In the genomic region with DNA sequence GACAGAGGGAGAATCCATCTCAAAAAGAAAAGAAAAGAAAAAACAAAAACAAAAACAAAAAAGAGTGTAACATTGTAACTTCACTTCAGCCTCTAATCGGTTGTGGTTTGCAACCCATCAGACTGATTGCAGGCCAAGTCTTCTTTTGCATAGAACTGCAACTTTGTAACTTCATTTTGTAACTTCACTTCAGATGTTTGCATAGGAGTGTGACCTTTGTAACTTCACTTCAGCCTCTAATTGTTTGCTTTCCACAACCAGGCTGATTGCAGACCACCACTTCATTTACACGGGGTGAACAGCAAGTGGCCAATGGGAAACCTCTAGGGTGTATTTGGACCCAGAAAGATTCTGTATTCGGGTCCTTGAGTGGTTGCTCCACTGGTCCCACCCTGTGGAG, we compare ENCODE assay signal across 2 cellular contexts.
TF ChIP-seq lines count a peak whose summit lies in the region.

No MANE protein-coding gene starts in this region.

TF ChIP-seq in WTC11, 78 proteins besides CTCF, POLR2A, EP300 and RAD21:
- TF ChIP-seq, protein P1, sequence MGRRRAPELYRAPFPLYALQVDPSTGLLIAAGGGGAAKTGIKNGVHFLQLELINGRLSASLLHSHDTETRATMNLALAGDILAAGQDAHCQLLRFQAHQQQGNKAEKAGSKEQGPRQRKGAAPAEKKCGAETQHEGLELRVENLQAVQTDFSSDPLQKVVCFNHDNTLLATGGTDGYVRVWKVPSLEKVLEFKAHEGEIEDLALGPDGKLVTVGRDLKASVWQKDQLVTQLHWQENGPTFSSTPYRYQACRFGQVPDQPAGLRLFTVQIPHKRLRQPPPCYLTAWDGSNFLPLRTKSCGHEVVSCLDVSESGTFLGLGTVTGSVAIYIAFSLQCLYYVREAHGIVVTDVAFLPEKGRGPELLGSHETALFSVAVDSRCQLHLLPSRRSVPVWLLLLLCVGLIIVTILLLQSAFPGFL (CRISPR knock-in tag; IDR thresholded peaks at IDR 0.05; ENCODE audit: borderline replicate concordance), result no peak
- peak; percentile 41; the same call in 1 of the 2 replicates for TF ChIP-seq GABPB1 (CRISPR knock-in tag; IDR thresholded peaks at IDR 0.05)

TF ChIP-seq in HepG2, 621 proteins besides CTCF, POLR2A, EP300 and RAD21 (continued from another document and continues in another):
- TF ChIP-seq, protein P2, sequence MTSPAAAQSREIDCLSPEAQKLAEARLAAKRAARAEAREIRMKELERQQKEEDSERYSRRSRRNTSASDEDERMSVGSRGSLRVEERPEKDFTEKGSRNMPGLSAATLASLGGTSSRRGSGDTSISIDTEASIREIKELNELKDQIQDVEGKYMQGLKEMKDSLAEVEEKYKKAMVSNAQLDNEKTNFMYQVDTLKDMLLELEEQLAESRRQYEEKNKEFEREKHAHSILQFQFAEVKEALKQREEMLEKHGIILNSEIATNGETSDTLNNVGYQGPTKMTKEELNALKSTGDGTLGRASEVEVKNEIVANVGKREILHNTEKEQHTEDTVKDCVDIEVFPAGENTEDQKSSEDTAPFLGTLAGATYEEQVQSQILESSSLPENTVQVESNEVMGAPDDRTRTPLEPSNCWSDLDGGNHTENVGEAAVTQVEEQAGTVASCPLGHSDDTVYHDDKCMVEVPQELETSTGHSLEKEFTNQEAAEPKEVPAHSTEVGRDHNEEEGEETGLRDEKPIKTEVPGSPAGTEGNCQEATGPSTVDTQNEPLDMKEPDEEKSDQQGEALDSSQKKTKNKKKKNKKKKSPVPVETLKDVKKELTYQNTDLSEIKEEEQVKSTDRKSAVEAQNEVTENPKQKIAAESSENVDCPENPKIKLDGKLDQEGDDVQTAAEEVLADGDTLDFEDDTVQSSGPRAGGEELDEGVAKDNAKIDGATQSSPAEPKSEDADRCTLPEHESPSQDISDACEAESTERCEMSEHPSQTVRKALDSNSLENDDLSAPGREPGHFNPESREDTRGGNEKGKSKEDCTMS (CRISPR knock-in tag; conservative IDR thresholded peaks at IDR 0.05), result no peak
- TF ChIP-seq ZNF552 (CRISPR knock-in tag; IDR thresholded peaks at IDR 0.05; ENCODE audit: borderline replicate concordance) (no peak), PRMT3 (CRISPR knock-in tag; IDR thresholded peaks at IDR 0.05; ENCODE audit: borderline replicate concordance, low read depth) (no peak), ZSCAN21 (CRISPR knock-in tag; IDR thresholded peaks at IDR 0.05; ENCODE audit: borderline replicate concordance) (no peak), ASH2L (IDR thresholded peaks at IDR 0.05; ENCODE audit: insufficient read length, low read depth, low read length) (no peak), ZNF24 (IDR thresholded peaks at IDR 0.05) (no peak), NCOA2 (CRISPR knock-in tag; IDR thresholded peaks at IDR 0.05) (no peak), ARHGAP35 (CRISPR knock-in tag; IDR thresholded peaks at IDR 0.05; ENCODE audit: borderline replicate concordance) (no peak), DNMT1 (CRISPR knock-in tag; IDR thresholded peaks at IDR 0.05) (no peak), ZNF672 (CRISPR knock-in tag; IDR thresholded peaks at IDR 0.05) (no peak), ZNF761 (CRISPR knock-in tag; conservative IDR thresholded peaks at IDR 0.05) (no peak), ZNF713 (CRISPR knock-in tag; IDR thresholded peaks at IDR 0.05) (no peak), TBX2 (CRISPR knock-in tag; IDR thresholded peaks at IDR 0.05; ENCODE audit: borderline replicate concordance) (peak; percentile 44; the same call in 1 of the 2 replicates), NRL (CRISPR knock-in tag; IDR thresholded peaks at IDR 0.05; ENCODE audit: borderline replicate concordance) (no peak), GTF3A (CRISPR knock-in tag; conservative IDR thresholded peaks at IDR 0.05) (no peak), SP4 (CRISPR knock-in tag; IDR thresholded peaks at IDR 0.05) (no peak), ZSCAN5A (CRISPR knock-in tag; IDR thresholded peaks at IDR 0.05; ENCODE audit: borderline replicate concordance) (0 out of 2 replicates have a peak, but pooled peaks have one; percentile 30), HNF4G (IDR thresholded peaks at IDR 0.05; ENCODE audit: borderline replicate concordance, low read depth, low read length) (peak; percentile 71), HNF4G (CRISPR knock-in tag; IDR thresholded peaks at IDR 0.05; ENCODE audit: borderline replicate concordance, low read depth) (no peak), ZNF432 (CRISPR knock-in tag; IDR thresholded peaks at IDR 0.05; ENCODE audit: borderline replicate concordance) (no peak), DPF2 (CRISPR knock-in tag; IDR thresholded peaks at IDR 0.05; ENCODE audit: borderline replicate concordance, low read depth) (no peak), MTA1 (CRISPR knock-in tag; IDR thresholded peaks at IDR 0.05; ENCODE audit: borderline replicate concordance) (no peak), CHD4 (IDR thresholded peaks at IDR 0.05; ENCODE audit: borderline replicate concordance, low read length) (no peak), E2F5 (CRISPR knock-in tag; conservative IDR thresholded peaks at IDR 0.05) (no peak), RORA (CRISPR knock-in tag; IDR thresholded peaks at IDR 0.05) (no peak), CEBPB (IDR thresholded peaks at IDR 0.05; ENCODE audit: borderline replicate concordance, low read depth, low read length) (peak; percentile 25; the same call in 1 of the 2 replicates), BCL6 (CRISPR knock-in tag; IDR thresholded peaks at IDR 0.05) (no peak), PTBP1 (IDR thresholded peaks at IDR 0.05; ENCODE audit: low read depth, low read length, poor library complexity, severe bottlenecking) (no peak), ZNF34 (CRISPR knock-in tag; IDR thresholded peaks at IDR 0.05; ENCODE audit: borderline replicate concordance) (no peak), POGZ (CRISPR knock-in tag; IDR thresholded peaks at IDR 0.05) (peak; percentile 25; the same call in 1 of the 2 replicates), ATF4 (CRISPR knock-in tag; IDR thresholded peaks at IDR 0.05) (peak in 1 of 2 experiments; percentile 39; a peak in 1 of 4 replicates), POLR2G (IDR thresholded peaks at IDR 0.05; ENCODE audit: low read depth, low read length) (no peak), UBTF (CRISPR knock-in tag; IDR thresholded peaks at IDR 0.05) (no peak), ZMYM4 (CRISPR knock-in tag; IDR thresholded peaks at IDR 0.05) (peak; percentile 59; the same call in 1 of the 2 replicates), HINFP (CRISPR knock-in tag; IDR thresholded peaks at IDR 0.05; ENCODE audit: low read depth) (no peak), SALL1 (CRISPR knock-in tag; IDR thresholded peaks at IDR 0.05) (no peak)
- TF ChIP-seq, protein P3, sequence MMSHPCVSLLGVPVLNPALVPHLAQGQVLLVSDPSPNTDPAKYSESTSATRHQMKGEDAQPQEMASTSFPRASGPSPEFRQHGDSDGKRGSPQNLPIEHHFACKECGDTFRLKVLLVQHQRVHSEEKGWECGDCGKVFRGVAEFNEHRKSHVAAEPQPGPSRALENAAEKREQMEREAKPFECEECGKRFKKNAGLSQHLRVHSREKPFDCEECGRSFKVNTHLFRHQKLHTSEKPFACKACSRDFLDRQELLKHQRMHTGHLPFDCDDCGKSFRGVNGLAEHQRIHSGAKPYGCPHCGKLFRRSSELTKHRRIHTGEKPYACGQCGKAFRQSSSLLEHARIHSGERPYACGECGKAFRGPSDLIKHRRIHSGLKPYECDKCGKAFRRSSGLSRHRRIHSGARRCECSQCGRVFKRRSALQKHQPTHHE (CRISPR knock-in tag; IDR thresholded peaks at IDR 0.05; ENCODE audit: borderline replicate concordance), result no peak
- TF ChIP-seq, protein P4, sequence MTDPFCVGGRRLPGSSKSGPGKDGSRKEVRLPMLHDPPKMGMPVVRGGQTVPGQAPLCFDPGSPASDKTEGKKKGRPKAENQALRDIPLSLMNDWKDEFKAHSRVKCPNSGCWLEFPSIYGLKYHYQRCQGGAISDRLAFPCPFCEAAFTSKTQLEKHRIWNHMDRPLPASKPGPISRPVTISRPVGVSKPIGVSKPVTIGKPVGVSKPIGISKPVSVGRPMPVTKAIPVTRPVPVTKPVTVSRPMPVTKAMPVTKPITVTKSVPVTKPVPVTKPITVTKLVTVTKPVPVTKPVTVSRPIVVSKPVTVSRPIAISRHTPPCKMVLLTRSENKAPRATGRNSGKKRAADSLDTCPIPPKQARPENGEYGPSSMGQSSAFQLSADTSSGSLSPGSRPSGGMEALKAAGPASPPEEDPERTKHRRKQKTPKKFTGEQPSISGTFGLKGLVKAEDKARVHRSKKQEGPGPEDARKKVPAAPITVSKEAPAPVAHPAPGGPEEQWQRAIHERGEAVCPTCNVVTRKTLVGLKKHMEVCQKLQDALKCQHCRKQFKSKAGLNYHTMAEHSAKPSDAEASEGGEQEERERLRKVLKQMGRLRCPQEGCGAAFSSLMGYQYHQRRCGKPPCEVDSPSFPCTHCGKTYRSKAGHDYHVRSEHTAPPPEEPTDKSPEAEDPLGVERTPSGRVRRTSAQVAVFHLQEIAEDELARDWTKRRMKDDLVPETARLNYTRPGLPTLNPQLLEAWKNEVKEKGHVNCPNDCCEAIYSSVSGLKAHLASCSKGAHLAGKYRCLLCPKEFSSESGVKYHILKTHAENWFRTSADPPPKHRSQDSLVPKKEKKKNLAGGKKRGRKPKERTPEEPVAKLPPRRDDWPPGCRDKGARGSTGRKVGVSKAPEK (CRISPR knock-in tag; IDR thresholded peaks at IDR 0.05; ENCODE audit: borderline replicate concordance), result no peak
- TF ChIP-seq, protein P5, sequence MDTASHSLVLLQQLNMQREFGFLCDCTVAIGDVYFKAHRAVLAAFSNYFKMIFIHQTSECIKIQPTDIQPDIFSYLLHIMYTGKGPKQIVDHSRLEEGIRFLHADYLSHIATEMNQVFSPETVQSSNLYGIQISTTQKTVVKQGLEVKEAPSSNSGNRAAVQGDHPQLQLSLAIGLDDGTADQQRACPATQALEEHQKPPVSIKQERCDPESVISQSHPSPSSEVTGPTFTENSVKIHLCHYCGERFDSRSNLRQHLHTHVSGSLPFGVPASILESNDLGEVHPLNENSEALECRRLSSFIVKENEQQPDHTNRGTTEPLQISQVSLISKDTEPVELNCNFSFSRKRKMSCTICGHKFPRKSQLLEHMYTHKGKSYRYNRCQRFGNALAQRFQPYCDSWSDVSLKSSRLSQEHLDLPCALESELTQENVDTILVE (CRISPR knock-in tag; IDR thresholded peaks at IDR 0.05), result no peak
- TF ChIP-seq, protein P6, sequence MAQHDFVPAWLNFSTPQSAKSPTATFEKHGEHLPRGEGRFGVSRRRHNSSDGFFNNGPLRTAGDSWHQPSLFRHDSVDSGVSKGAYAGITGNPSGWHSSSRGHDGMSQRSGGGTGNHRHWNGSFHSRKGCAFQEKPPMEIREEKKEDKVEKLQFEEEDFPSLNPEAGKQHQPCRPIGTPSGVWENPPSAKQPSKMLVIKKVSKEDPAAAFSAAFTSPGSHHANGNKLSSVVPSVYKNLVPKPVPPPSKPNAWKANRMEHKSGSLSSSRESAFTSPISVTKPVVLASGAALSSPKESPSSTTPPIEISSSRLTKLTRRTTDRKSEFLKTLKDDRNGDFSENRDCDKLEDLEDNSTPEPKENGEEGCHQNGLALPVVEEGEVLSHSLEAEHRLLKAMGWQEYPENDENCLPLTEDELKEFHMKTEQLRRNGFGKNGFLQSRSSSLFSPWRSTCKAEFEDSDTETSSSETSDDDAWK (CRISPR knock-in tag; IDR thresholded peaks at IDR 0.05), result no peak
